In genomic region chr19:13152854-13153626, GRCh38 we compare ENCODE assay signal across 8 cellular contexts. TPM values are rescaled to one million over a fixed set of nuclear protein-coding genes. Genes with fewer than 3 reads are reported as not detected.
DNase-seq lines count a peak whose midpoint lies in the region; ATAC-seq and TF ChIP-seq lines count a peak whose summit lies in the region.

No MANE protein-coding gene starts in this region.

- no peaks in the 10 kb centered on the region for H3K9me3 Mint-ChIP-seq in Caco-2 (ENCODE audit: unreplicated experiment)
- no peaks in the 10 kb centered on the region for H3K9me3 Mint-ChIP-seq in natural killer cell treated with Interleukin-12 subunit alpha and Interleukin-12 subunit beta and Interleukin-15 and Interleukin-18, amount 100 ng/mL, for 72 hours

- BruUV-seq in Caco-2 (replicated peaks; lab: Mats Ljungman, UMichigan), result no TSS peak

- ATAC-seq in GM21737 (IDR thresholded peaks at IDR 0.05; ENCODE audit: unreplicated experiment), result peak; percentile 20
- peak; percentile 59 to 74 for ATAC-seq in natural killer cell treated with Interleukin-12 subunit alpha and Interleukin-12 subunit beta and Interleukin-15 and Interleukin-18, amount 100 ng/mL, for 72 hours

- POLR2A ChIA-PET in Caco-2 (lab: Charles Lee), result interaction anchor here (0.7 to 2.2 kb wide), 6 partner anchors 11 to 1353 kb away, joined by 3 to 29 read pairs (median 6); partner anchors contain the start of genes GCDH and NACC1

- H3K4me3 ChIP-seq in Caco-2 (ENCODE audit: low read depth, low read length) (peak overlapping the region; percentile 99), MM.1S (ENCODE audit: low read length) (peak overlapping the region; percentile 69)

- DNase-seq in Caco-2, result peak; percentile 95 to 98
- peak; percentile 74 for DNase-seq in MM.1S
- DNase-seq in SHP77 (lab: John Stamatoyannopoulos, UW), result peak; percentile 85 to 90
- peak; percentile 94 for DNase-seq in activated effector memory CD4-positive, alpha-beta T cell treated with Interleukin-2 at 50 U/mL for 16 hours
- DNase-seq in fibroblast of peridontal ligament (ENCODE audit: extremely low read depth), result peak; percentile 94
- DNase-seq in natural killer cell treated with Interleukin-12 subunit alpha and Interleukin-12 subunit beta and Interleukin-15 and Interleukin-18, amount 100 ng/mL, for 72 hours (ENCODE audit: low spot score), result peak; percentile 97
- DNase-seq in stimulated activated naive CD4-positive, alpha-beta T cell treated with Interleukin-2 at 50 U/mL for 16 hours (lab: John Stamatoyannopoulos, UW), result peak; percentile 93

- H3K4me1 Mint-ChIP-seq in Caco-2 (ENCODE audit: low read depth, unreplicated experiment), result peaks cover 30% of the 10 kb centered on the region
- H3K4me1 Mint-ChIP-seq in natural killer cell treated with Interleukin-12 subunit alpha and Interleukin-12 subunit beta and Interleukin-15 and Interleukin-18, amount 100 ng/mL, for 72 hours (ENCODE audit: low read depth in 2 of 2), result peaks cover 63 to 70% of the 10 kb centered on the region in 2 donors

- H3K27ac ChIP-seq in MM.1S (ENCODE audit: low read length), result peak overlapping the region; percentile 45; the same call in 1 of the 2 replicates

- no peaks in the 10 kb centered on the region for H3K27me3 ChIP-seq in Caco-2 (replicated peaks; ENCODE audit: control insufficient read depth, insufficient read depth, low read length)
- H3K27me3 ChIP-seq in MM.1S (replicated peaks; ENCODE audit: insufficient read depth, low read length), result peaks cover 48% of the 10 kb centered on the region

- H3K36me3 ChIP-seq in Caco-2 (ENCODE audit: control insufficient read depth, insufficient read depth, low read length), result peaks cover 2% of the 10 kb centered on the region; the same call in 1 of the 2 replicates
- no peaks in the 10 kb centered on the region for H3K36me3 ChIP-seq in MM.1S (replicated peaks; ENCODE audit: insufficient read depth, low read length)

- peak overlapping the region; percentile 91 for H3K4me2 ChIP-seq in MM.1S (ENCODE audit: low read depth, low read length)

- CTCF ChIA-PET in Caco-2 (lab: Charles Lee), result interaction anchor here (1.0 kb wide), 2 partner anchors 10 to 12 kb away, joined by 3 to 9 read pairs; no protein-coding TSS in a partner anchor

- H3K79me2 ChIP-seq in MM.1S (ENCODE audit: low read length), result peaks cover 3% of the 10 kb centered on the region; the same call in 1 of the 2 replicates

- H3K9me3 ChIP-seq in Caco-2 (no peaks in the 10 kb centered on the region), MM.1S (replicated peaks; ENCODE audit: insufficient read depth, low read length) (no peaks in the 10 kb centered on the region)

- H3K9me2 ChIP-seq in MM.1S (replicated peaks; ENCODE audit: insufficient read depth, low read length), result no peaks in the 10 kb centered on the region

- TF ChIP-seq CTCF in Caco-2 (IDR thresholded peaks at IDR 0.05; ENCODE audit: insufficient read depth in 1 of 2, low read depth in 1 of 2, low read length in 1 of 2, severe bottlenecking in 1 of 2, unreplicated experiment in 1 of 2) (peak in 1 of 2 experiments; percentile 0), MM.1S (IDR thresholded peaks at IDR 0.05; ENCODE audit: low read length) (no peak)

- H3K9ac ChIP-seq in MM.1S (ENCODE audit: low read length), result peak overlapping the region; percentile 65

- peaks cover 16% of the 10 kb centered on the region for H3K4me1 ChIP-seq in Caco-2
- peaks cover 32% of the 10 kb centered on the region for H3K4me1 ChIP-seq in MM.1S (ENCODE audit: low read length)

- no peaks in the 10 kb centered on the region for H4K20me1 ChIP-seq in MM.1S (ENCODE audit: insufficient read depth, low read length)

- H3K27me3 Mint-ChIP-seq in Caco-2 (ENCODE audit: insufficient read depth, unreplicated experiment), result peaks cover 4% of the 10 kb centered on the region
- no peaks in the 10 kb centered on the region for H3K27me3 Mint-ChIP-seq in natural killer cell treated with Interleukin-12 subunit alpha and Interleukin-12 subunit beta and Interleukin-15 and Interleukin-18, amount 100 ng/mL, for 72 hours

- H3K36me3 Mint-ChIP-seq in Caco-2 (ENCODE audit: insufficient read depth, unreplicated experiment), result peaks cover 75% of the 10 kb centered on the region
- H3K36me3 Mint-ChIP-seq in natural killer cell treated with Interleukin-12 subunit alpha and Interleukin-12 subunit beta and Interleukin-15 and Interleukin-18, amount 100 ng/mL, for 72 hours, result peaks cover 15% of the 10 kb centered on the region

- intact Hi-C loops in Caco-2 (cut with micrococcal nuclease; ENCODE audit: unreplicated experiment), result loop anchor here (5.0 kb wide), 1 partner anchor 361 kb away; the partner anchor contains the start of gene JUNB

- peak overlapping the region; percentile 98 for H3K27ac Mint-ChIP-seq in Caco-2 (ENCODE audit: unreplicated experiment)
- H3K27ac Mint-ChIP-seq in natural killer cell treated with Interleukin-12 subunit alpha and Interleukin-12 subunit beta and Interleukin-15 and Interleukin-18, amount 100 ng/mL, for 72 hours, result peak overlapping the region; percentile 93 to 98

- H3K4me3 Mint-ChIP-seq in Caco-2 (ENCODE audit: unreplicated experiment), result peak overlapping the region; percentile 83
- peak overlapping the region; percentile 94 for H3K4me3 Mint-ChIP-seq in natural killer cell treated with Interleukin-12 subunit alpha and Interleukin-12 subunit beta and Interleukin-15 and Interleukin-18, amount 100 ng/mL, for 72 hours

- peak overlapping the region; percentile 70 for H2AFZ ChIP-seq in MM.1S (ENCODE audit: low read length)

- peaks cover 8% of the 10 kb centered on the region; the same call in 1 of the 2 replicates for H3F3A ChIP-seq in MM.1S (ENCODE audit: insufficient read depth, low read length)

RNA-seq across cellular contexts. Expression of gene IER2, which starts 2.8 kb away (rescaled TPM):
- 72.0 and 72.4 TPM in 2 replicates for total RNA-seq in Caco-2 (2022)
- total RNA-seq in natural killer cell treated with Interleukin-12 subunit alpha and Interleukin-12 subunit beta and Interleukin-15 and Interleukin-18, amount 100 ng/mL, for 72 hours, result 100 to 1,000 TPM; 106 to 117 TPM

RNA-seq across cellular contexts. Expression of gene STX10, which starts 2.9 kb away (rescaled TPM):
- total RNA-seq in Caco-2 (2022), result 19.3 and 26.4 TPM in 2 replicates
- 10 to 100 TPM; 48.1 to 62.5 TPM for total RNA-seq in natural killer cell treated with Interleukin-12 subunit alpha and Interleukin-12 subunit beta and Interleukin-15 and Interleukin-18, amount 100 ng/mL, for 72 hours

RNA-seq across cellular contexts. Expression of gene NACC1, which starts 35.0 kb away (rescaled TPM):
- total RNA-seq in Caco-2 (2022), result 89.6 and 92.7 TPM in 2 replicates
- total RNA-seq in natural killer cell treated with Interleukin-12 subunit alpha and Interleukin-12 subunit beta and Interleukin-15 and Interleukin-18, amount 100 ng/mL, for 72 hours, result 100 to 1,000 TPM; 129 to 138 TPM

RNA-seq across cellular contexts. Expression of gene TRMT1, which starts 36.5 kb away (rescaled TPM):
- 42.6 and 46.4 TPM in 2 replicates for total RNA-seq in Caco-2 (2022)
- 100 to 1,000 TPM in 1 of 2 donors, 10 to 100 TPM in 1; 54.6 to 120 TPM for total RNA-seq in natural killer cell treated with Interleukin-12 subunit alpha and Interleukin-12 subunit beta and Interleukin-15 and Interleukin-18, amount 100 ng/mL, for 72 hours

RNA-seq across cellular contexts. Expression of gene LYL1, which starts 50.4 kb away (rescaled TPM):
- total RNA-seq in Caco-2 (2022), result 0.35 and 0.59 TPM in 2 replicates
- total RNA-seq in natural killer cell treated with Interleukin-12 subunit alpha and Interleukin-12 subunit beta and Interleukin-15 and Interleukin-18, amount 100 ng/mL, for 72 hours, result 1 to 10 TPM in 1 of 2 donors, under 1 TPM in 1; 0.86 to 1.4 TPM

Comparison
In these comparisons a context has a peak if more than half of its experiments do, and no peak if none do; other contexts are left out.
1. Peak in every context shown above with its lines: DNase-seq, ATAC-seq, H3K4me3 ChIP-seq and H3K27ac ChIP-seq.